ENCODE assay signal across 8 cellular contexts in the genomic region with DNA sequence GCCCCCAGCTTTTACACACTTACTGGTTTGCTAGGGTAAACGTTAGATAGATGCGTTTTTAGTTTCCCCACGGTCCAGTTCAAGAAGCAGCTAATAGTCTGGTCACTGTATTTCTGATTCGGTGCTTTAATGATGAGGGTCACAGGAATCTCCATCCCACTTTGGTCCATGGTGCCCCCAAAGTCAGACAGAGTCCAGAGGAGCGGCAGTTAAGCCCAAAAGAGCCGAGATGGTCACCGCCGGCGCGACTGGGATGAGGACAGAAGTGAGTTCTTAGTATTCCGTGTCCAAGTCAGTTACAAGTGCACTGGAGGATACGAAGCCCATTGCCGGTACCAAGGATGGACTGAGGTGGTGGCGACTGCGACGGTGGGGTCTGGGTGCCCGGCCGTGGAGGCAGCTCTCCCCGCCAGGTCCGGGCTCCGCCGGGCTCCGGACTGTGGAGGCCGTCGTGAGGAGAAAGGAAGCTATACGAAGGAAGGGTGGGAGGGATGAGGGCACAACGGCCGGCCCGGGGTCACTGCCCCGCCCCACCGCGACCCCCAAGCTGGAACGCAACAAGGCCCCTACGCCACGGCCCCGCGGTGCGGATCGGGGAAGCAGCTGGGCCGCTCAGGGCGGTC. TPM values are rescaled to one million over a fixed set of nuclear protein-coding genes. Genes with fewer than 3 reads are reported as not detected.
A peak's percentile ranks its signal among the peaks of the same experiment; 100 is the strongest.
DNase-seq lines count a peak whose midpoint lies in the region; ATAC-seq and TF ChIP-seq lines count a peak whose summit lies in the region.

No MANE protein-coding gene starts in this region.

- no peaks in the 10 kb centered on the region for H3K27me3 Mint-ChIP-seq in stimulated activated memory B cell treated with anti-CD40 and anti-IgM and Interleukin-4, amounts not matched to agents 10 μg/mL and 1 μg/mL and 100 μg/mL, for 72 hours

- H3K36me3 Mint-ChIP-seq in stimulated activated memory B cell treated with anti-CD40 and anti-IgM and Interleukin-4, amounts not matched to agents 10 μg/mL and 1 μg/mL and 100 μg/mL, for 72 hours, result peaks cover 8% of the 10 kb centered on the region

- H3K36me3 ChIP-seq in HEK293 (ENCODE audit: control insufficient read depth in 2 of 2, insufficient read depth in 1 of 2, low read length in 2 of 2) (peaks cover 0 to 2% of the 10 kb centered on the region in 2 experiments; a peak in 1 of 3 replicates), ascending aorta (no peaks in the 10 kb centered on the region)

- intact Hi-C loops in ascending aorta (cut with DNase I), result loop anchor here (10.0 kb wide), 1 partner anchor 601 kb away; no protein-coding TSS in a partner anchor

- CTCF ChIA-PET in HEK293 (lab: Yijun Ruan, JAX), result interaction anchor here (1.0 to 1.1 kb wide), 2 partner anchors 48 to 70 kb away, joined by 3 to 4 read pairs; no protein-coding TSS in a partner anchor

- POLR2A ChIA-PET in HEK293 (lab: Yijun Ruan, JAX), result interaction anchor here (0.6 to 3.9 kb wide), 3 partner anchors 64 to 697 kb away, joined by 3 to 18 read pairs (median 5); a partner anchor contains a TSS

- peaks cover 64% of the 10 kb centered on the region for H3K4me1 Mint-ChIP-seq in stimulated activated memory B cell treated with anti-CD40 and anti-IgM and Interleukin-4, amounts not matched to agents 10 μg/mL and 1 μg/mL and 100 μg/mL, for 72 hours

- H3K9me3 ChIP-seq in HEK293 (ENCODE audit: control insufficient read depth, insufficient read depth, low read depth, low read length), result no peaks in the 10 kb centered on the region
- no peaks in the 10 kb centered on the region for H3K9me3 ChIP-seq in ascending aorta

- peak overlapping the region; percentile 94 for H3K27ac Mint-ChIP-seq in stimulated activated memory B cell treated with anti-CD40 and anti-IgM and Interleukin-4, amounts not matched to agents 10 μg/mL and 1 μg/mL and 100 μg/mL, for 72 hours

- H3K4me1 ChIP-seq in HEK293 (ENCODE audit: control insufficient read depth, insufficient read depth, low read length) (no peaks in the 10 kb centered on the region), ascending aorta (peaks cover 3 to 26% of the 10 kb centered on the region in 2 donors)

- H3K4me3 Mint-ChIP-seq in stimulated activated memory B cell treated with anti-CD40 and anti-IgM and Interleukin-4, amounts not matched to agents 10 μg/mL and 1 μg/mL and 100 μg/mL, for 72 hours, result peak overlapping the region; percentile 99

- H3K27ac ChIP-seq in HEK293 (ENCODE audit: extremely low read depth, low read depth, low read length) (peak overlapping the region; percentile 78), ascending aorta (peak overlapping the region; percentile 93 to 97)

- H3K27me3 ChIP-seq in ascending aorta, result no peaks in the 10 kb centered on the region

- TF ChIP-seq CTCF in HEK293 (tag by site-specific recombination; IDR thresholded peaks at IDR 0.05) (no peak), ascending aorta (IDR thresholded peaks at IDR 0.05) (no peak)

- H3K4me3 ChIP-seq in HEK293 (ENCODE audit: low read depth, low read length), result peak overlapping the region; percentile 90
- peak overlapping the region; percentile 81 to 86 for H3K4me3 ChIP-seq in ascending aorta
- H3K4me3 ChIP-seq in iPS-11a (ENCODE audit: low read depth, low read length), result peak overlapping the region; percentile 81

- peak; percentile 48 for ATAC-seq in stimulated activated memory B cell treated with anti-CD40 and anti-IgM and Interleukin-4, amounts not matched to agents 10 μg/mL and 1 μg/mL and 100 μg/mL, for 72 hours

- DNase-seq in DMS53 (lab: John Stamatoyannopoulos, UW) (peak; percentile 64), DMS53 treated with DMSO at 0.1 percent for 48 hours (lab: John Stamatoyannopoulos, UW; ENCODE audit: unreplicated experiment) (no peak), NCI-H146 (lab: John Stamatoyannopoulos, UW) (peak; percentile 75), ascending aorta (ENCODE audit: low spot score in 2 of 2) (peak in 1 of 2 donors; percentile 65), NCI-H345 (lab: John Stamatoyannopoulos, UW) (no peak)

- H3K9me3 Mint-ChIP-seq in stimulated activated memory B cell treated with anti-CD40 and anti-IgM and Interleukin-4, amounts not matched to agents 10 μg/mL and 1 μg/mL and 100 μg/mL, for 72 hours, result no peaks in the 10 kb centered on the region

TF ChIP-seq in HEK293, 187 proteins besides CTCF, POLR2A, EP300 and RAD21:
- TF ChIP-seq ZSCAN30 (tag by site-specific recombination; IDR thresholded peaks at IDR 0.05) (no peak), ZNF791 (tag by site-specific recombination; IDR thresholded peaks at IDR 0.05) (no peak), ZNF514 (tag by site-specific recombination; IDR thresholded peaks at IDR 0.05) (no peak), ZNF404 (tag by site-specific recombination; IDR thresholded peaks at IDR 0.05) (no peak), ZFP41 (tag by site-specific recombination; IDR thresholded peaks at IDR 0.05; ENCODE audit: borderline replicate concordance) (no peak), ZNF23 (tag by site-specific recombination; IDR thresholded peaks at IDR 0.05; ENCODE audit: borderline replicate concordance) (no peak), ZNF830 (tag by site-specific recombination; IDR thresholded peaks at IDR 0.05; ENCODE audit: low read depth) (no peak), ZNF677 (tag by site-specific recombination; IDR thresholded peaks at IDR 0.05) (no peak)
- TF ChIP-seq, protein P1, sequence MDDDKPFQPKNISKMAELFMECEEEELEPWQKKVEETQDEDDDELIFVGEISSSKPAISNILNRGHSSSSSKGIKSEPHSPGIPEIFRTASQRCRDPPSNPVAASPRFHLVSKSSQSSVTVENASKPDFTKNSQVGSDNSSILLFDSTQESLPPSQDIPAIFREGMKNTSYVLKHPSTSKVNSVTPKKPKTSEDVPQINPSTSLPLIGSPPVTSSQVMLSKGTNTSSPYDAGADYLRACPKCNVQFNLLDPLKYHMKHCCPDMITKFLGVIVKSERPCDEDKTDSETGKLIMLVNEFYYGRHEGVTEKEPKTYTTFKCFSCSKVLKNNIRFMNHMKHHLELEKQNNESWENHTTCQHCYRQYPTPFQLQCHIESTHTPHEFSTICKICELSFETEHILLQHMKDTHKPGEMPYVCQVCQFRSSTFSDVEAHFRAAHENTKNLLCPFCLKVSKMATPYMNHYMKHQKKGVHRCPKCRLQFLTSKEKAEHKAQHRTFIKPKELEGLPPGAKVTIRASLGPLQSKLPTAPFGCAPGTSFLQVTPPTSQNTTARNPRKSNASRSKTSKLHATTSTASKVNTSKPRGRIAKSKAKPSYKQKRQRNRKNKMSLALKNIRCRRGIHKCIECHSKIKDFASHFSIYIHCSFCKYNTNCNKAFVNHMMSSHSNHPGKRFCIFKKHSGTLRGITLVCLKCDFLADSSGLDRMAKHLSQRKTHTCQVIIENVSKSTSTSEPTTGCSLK (tag by site-specific recombination; IDR thresholded peaks at IDR 0.05), result no peak

RNA-seq across cellular contexts. Expression of a gene that starts 0.7 kb away (rescaled TPM):
- total RNA-seq in ascending aorta, result 69.8 TPM

Comparison
In these comparisons a context has a peak if more than half of its experiments do, and no peak if none do; other contexts are left out.
1. DNase-seq: peak in DMS53 (single experiment) and NCI-H146 (single experiment); none in DMS53 treated with DMSO at 0.1 percent for 48 hours (single experiment) and NCI-H345 (single experiment).
2. Peak in every context shown above with its lines, with median percentiles within 50 percentile points of each other: H3K4me3 ChIP-seq.